ENCODE assay signal across 14 cellular contexts in genomic region chr13:43516401-43516826, GRCh38.
DNase-seq lines count a peak whose midpoint lies in the region; ATAC-seq and TF ChIP-seq lines count a peak whose summit lies in the region.
"Had no signal": no experiment of that assay in that cellular context is flagged by ENCODE, and none has a peak within 500 bp of the region (broad histone marks: within the 10 kb centered on the region; RNA-seq: fewer than 3 reads in every experiment).

No MANE protein-coding gene starts in this region.

- in situ Hi-C loops in mammary epithelial cell (cut with MboI; ENCODE audit: low sequenced_read_pairs in 2 of 2) = no loop called here

- H2AFZ ChIP-seq in mammary epithelial cell (ENCODE audit: low read depth, low read length) = no peak overlapping the region

- no peak overlapping the region for H3K4me2 ChIP-seq in mammary epithelial cell (ENCODE audit: insufficient read depth, low read depth, low read length)

- H3K27me3 ChIP-seq in mammary epithelial cell (ENCODE audit: insufficient read depth, low read length) = no peaks in the 10 kb centered on the region

- no peak overlapping the region for H3K27ac ChIP-seq in mammary epithelial cell (ENCODE audit: insufficient read depth, low read depth, low read length)

- H3K9me3 ChIP-seq in mammary epithelial cell (replicated peaks; ENCODE audit: insufficient read depth, low read length) = no peaks in the 10 kb centered on the region

- WGBS in mammary epithelial cell (ENCODE audit: low coverage, missing lambda C conversion rate) = 4% methylated on average over 2 of the region's 2 CpGs

- no peak overlapping the region for H3K9ac ChIP-seq in mammary epithelial cell (ENCODE audit: insufficient read depth, low read length)

- H3K4me1 ChIP-seq in mammary epithelial cell (ENCODE audit: insufficient read depth, low read length) = no peaks in the 10 kb centered on the region

- DNase-seq in Ammon's horn (ENCODE audit: low spot score) (peak; percentile 8), NCI-H446 treated with DMSO at 0.1 percent for 48 hours (lab: John Stamatoyannopoulos, UW) (peak; percentile 81), fibroblast of the aortic adventitia (ENCODE audit: low read depth) (peak; percentile 96), omental fat pad (ENCODE audit: low spot score) (no peak), dermis blood vessel endothelial cell (no peak), mammary epithelial cell (no peak)
- no peak for DNase-seq in central memory CD4-positive, alpha-beta T cell
- DNase-seq in activated naive CD4-positive, alpha-beta T cell treated with anti-CD3 and anti-CD28 coated beads, Interleukin-2, amount 50 U/mL, for 16 hours = no peak
- DNase-seq: activated CD4-positive, alpha-beta T cell treated with anti-CD3 and anti-CD28 coated beads, Interleukin-2, amount 10 ng/mL, durations not matched to agents 7 days and 5 days; activated naive CD4-positive, alpha-beta T cell treated with anti-CD3 and anti-CD28 coated beads, Interleukin-2, amount 10 ng/mL, durations not matched to agents 7 days and 5 days; CD4-positive, CD25-positive, alpha-beta regulatory T cell; left colon; NCI-H1930 had no signal

- H4K20me1 ChIP-seq in mammary epithelial cell (ENCODE audit: insufficient read depth, low read length) = no peaks in the 10 kb centered on the region

- intact Hi-C loops in mammary epithelial cell (cut with micrococcal nuclease) = no loop called here

- CTCF ChIA-PET in mammary epithelial cell (lab: Charles Lee; ENCODE audit: low non-redundant PET) = no interaction called here

- H3K4me3 ChIP-seq in fibroblast of the aortic adventitia (ENCODE audit: low read depth, low read length) (no peak overlapping the region), mammary epithelial cell (replicated peaks in 1 of 3; ENCODE audit: insufficient read depth in 1 of 3, low read depth in 2 of 3, low read length in 3 of 3) (no peak overlapping the region)

- no peaks in the 10 kb centered on the region for H3K79me2 ChIP-seq in mammary epithelial cell (ENCODE audit: insufficient read depth, low read length)

- TF ChIP-seq CTCF in fibroblast of the aortic adventitia (IDR thresholded peaks at IDR 0.05; ENCODE audit: insufficient read depth, low read length) = no peak
- TF ChIP-seq CTCF in omental fat pad (IDR thresholded peaks at IDR 0.05) = no peak
- no peak for TF ChIP-seq CTCF in mammary epithelial cell (conservative IDR thresholded peaks at IDR 0.05 in 1 of 2, IDR thresholded peaks at IDR 0.05 in 1 of 2; ENCODE audit: extremely low read depth in 1 of 2, insufficient read depth in 1 of 2, low read depth in 1 of 2, low read length in 2 of 2)

- no peaks in the 10 kb centered on the region for H3K36me3 ChIP-seq in mammary epithelial cell (ENCODE audit: insufficient read depth, low read length)

- no TSS peak for BruUV-seq in mammary epithelial cell (replicated peaks; lab: Mats Ljungman, UMichigan)

- peak; percentile 74 for ATAC-seq in omental fat pad (ENCODE audit: low FRiP score)
- ATAC-seq: left colon; stimulated activated memory B cell treated with anti-CD40 and anti-IgM and Interleukin-4, amounts not matched to agents 10 μg/mL and 1 μg/mL and 100 μg/mL, for 72 hours had no signal

- dilution Hi-C loops in mammary epithelial cell (cut with HindIII; ENCODE audit: low sequenced_read_pairs) = no loop called here

Comparison
In these comparisons a context has a peak if more than half of its experiments do, and no peak if none do; other contexts are left out.
1. DNase-seq: peak in Ammon's horn (single experiment), NCI-H446 treated with DMSO at 0.1 percent for 48 hours (single experiment) and fibroblast of the aortic adventitia (single experiment); none in omental fat pad (single experiment), central memory CD4-positive, alpha-beta T cell (single experiment), dermis blood vessel endothelial cell (single experiment), activated naive CD4-positive, alpha-beta T cell treated with anti-CD3 and anti-CD28 coated beads, Interleukin-2, amount 50 U/mL, for 16 hours (single experiment) and mammary epithelial cell (single experiment).